ENCODE assay signal across 8 cellular contexts in genomic region chr12:69739287-69740191, GRCh38. TPM values are rescaled to one million over a fixed set of nuclear protein-coding genes. Genes with fewer than 3 reads are reported as not detected.
DNase-seq lines count a peak whose midpoint lies in the region; ATAC-seq and TF ChIP-seq lines count a peak whose summit lies in the region.

No MANE protein-coding gene starts in this region.

- peaks cover 12% of the 10 kb centered on the region for H3K4me1 ChIP-seq in foreskin keratinocyte
- H3K4me1 ChIP-seq in stomach = peaks cover 8 to 26% (median 18%) of the 10 kb centered on the region in 4 donors

- TF ChIP-seq RAD21 in neural cell (conservative IDR thresholded peaks at IDR 0.05) = no peak

- H3K4me3 ChIP-seq in neural cell (ENCODE audit: low read length) = peak overlapping the region; percentile 87
- H3K4me3 ChIP-seq in stomach = peak overlapping the region; percentile 86 to 94 (median 92)

- no peaks in the 10 kb centered on the region for H3K27me3 ChIP-seq in foreskin keratinocyte
- no peaks in the 10 kb centered on the region for H3K27me3 ChIP-seq in neural cell (ENCODE audit: insufficient read depth, low read depth, low read length)
- H3K27me3 ChIP-seq in stomach = no peaks in the 10 kb centered on the region

- no peak for TF ChIP-seq EP300 in neural cell (conservative IDR thresholded peaks at IDR 0.05; ENCODE audit: poor library complexity, severe bottlenecking)
- no peak for TF ChIP-seq EP300 in stomach (IDR thresholded peaks at IDR 0.05)

- H3K27ac ChIP-seq in foreskin keratinocyte = peak overlapping the region; percentile 74
- H3K27ac ChIP-seq in neural cell (ENCODE audit: low read length) = no peak overlapping the region
- peak overlapping the region; percentile 91 to 100 (median 94) for H3K27ac ChIP-seq in stomach

- TF ChIP-seq CTCF in foreskin keratinocyte (conservative IDR thresholded peaks at IDR 0.05) (no peak), neural cell (IDR thresholded peaks at IDR 0.05; ENCODE audit: poor library complexity, severe bottlenecking) (no peak), stomach (IDR thresholded peaks at IDR 0.05) (no peak)

- peaks cover 9% of the 10 kb centered on the region for H3K79me2 ChIP-seq in neural cell (replicated peaks; ENCODE audit: insufficient read depth, low read length)

- peak overlapping the region; percentile 64 for H3K9ac ChIP-seq in neural cell (ENCODE audit: low read length)

- intact Hi-C loops in activated T-helper 2 cell treated with anti-CD3 and anti-CD28 coated beads, Interferon-gamma antibody, Interleukin-2, Interleukin-4, amounts not matched to agents 10 μg/mL and 5 μg/mL and 100 μg/mL, durations not matched to agents 14 hours and 24 hours and 36 hours (cut with micrococcal nuclease) = loop anchor here (2.0 to 10.0 kb wide), 6 partner anchors 155 to 625 kb away; partner anchors contain the start of genes CCT2, CNOT2, FRS2 and KCNMB4
- intact Hi-C loops in stomach (cut with DNase I; ENCODE audit: low total_unique reads) = no loop called here

- peaks cover 4% of the 10 kb centered on the region for H3K36me3 Mint-ChIP-seq in activated T-helper 2 cell treated with anti-CD3 and anti-CD28 coated beads, Interferon-gamma antibody, Interleukin-2, Interleukin-4, amounts not matched to agents 10 μg/mL and 5 μg/mL and 100 μg/mL, durations not matched to agents 14 hours and 24 hours and 36 hours (ENCODE audit: low read depth)

- H3K36me3 ChIP-seq in neural cell (ENCODE audit: insufficient read depth, low read length) (no peaks in the 10 kb centered on the region), stomach (no peaks in the 10 kb centered on the region)

- peaks cover 5% of the 10 kb centered on the region for H3F3A ChIP-seq in neural cell (ENCODE audit: insufficient read depth, low read length, poor library complexity, severe bottlenecking)

- peak overlapping the region; percentile 81 for H3K4me3 Mint-ChIP-seq in activated T-helper 2 cell treated with anti-CD3 and anti-CD28 coated beads, Interferon-gamma antibody, Interleukin-2, Interleukin-4, amounts not matched to agents 10 μg/mL and 5 μg/mL and 100 μg/mL, durations not matched to agents 14 hours and 24 hours and 36 hours (ENCODE audit: low read depth)

- DNase-seq in DMS 273 (lab: John Stamatoyannopoulos, UW; ENCODE audit: unreplicated experiment) = peak; percentile 61
- DNase-seq in HuH-7.5 (ENCODE audit: low spot score) = peak; percentile 58
- DNase-seq in RPMI7951 (ENCODE audit: low read depth) = peak; percentile 35
- peak; percentile 54 for DNase-seq in activated T-helper 2 cell treated with anti-CD3 and anti-CD28 coated beads, Interferon-gamma antibody, Interleukin-2, Interleukin-4, amounts not matched to agents 10 μg/mL and 5 μg/mL and 100 μg/mL, durations not matched to agents 14 hours and 24 hours and 36 hours (ENCODE audit: low spot score)
- DNase-seq in foreskin keratinocyte = peak; percentile 32 to 55
- peak; percentile 73 for DNase-seq in stomach

- H3K4me2 ChIP-seq in neural cell (ENCODE audit: low read length) = peak overlapping the region; percentile 83

- H3K9me2 ChIP-seq in neural cell (ENCODE audit: insufficient read depth, low read length) = no peaks in the 10 kb centered on the region

- H3K27ac Mint-ChIP-seq in activated T-helper 2 cell treated with anti-CD3 and anti-CD28 coated beads, Interferon-gamma antibody, Interleukin-2, Interleukin-4, amounts not matched to agents 10 μg/mL and 5 μg/mL and 100 μg/mL, durations not matched to agents 14 hours and 24 hours and 36 hours = peak overlapping the region; percentile 34

- no peak overlapping the region for H2AFZ ChIP-seq in neural cell (ENCODE audit: low read depth, low read length)

- H3K27me3 Mint-ChIP-seq in activated T-helper 2 cell treated with anti-CD3 and anti-CD28 coated beads, Interferon-gamma antibody, Interleukin-2, Interleukin-4, amounts not matched to agents 10 μg/mL and 5 μg/mL and 100 μg/mL, durations not matched to agents 14 hours and 24 hours and 36 hours (ENCODE audit: low read depth) = peaks cover 24% of the 10 kb centered on the region

- peak in 2 of 4 donors; percentile 18 to 44 for TF ChIP-seq POLR2A in stomach (IDR thresholded peaks at IDR 0.05)

- H3K4me1 Mint-ChIP-seq in activated T-helper 2 cell treated with anti-CD3 and anti-CD28 coated beads, Interferon-gamma antibody, Interleukin-2, Interleukin-4, amounts not matched to agents 10 μg/mL and 5 μg/mL and 100 μg/mL, durations not matched to agents 14 hours and 24 hours and 36 hours (ENCODE audit: low read depth) = peaks cover 13% of the 10 kb centered on the region

- H3K9me3 ChIP-seq in neural cell (ENCODE audit: low read length) = no peaks in the 10 kb centered on the region
- no peaks in the 10 kb centered on the region for H3K9me3 ChIP-seq in stomach

- no peaks in the 10 kb centered on the region for H4K20me1 ChIP-seq in neural cell (ENCODE audit: insufficient read depth)

- H3K9me3 Mint-ChIP-seq in activated T-helper 2 cell treated with anti-CD3 and anti-CD28 coated beads, Interferon-gamma antibody, Interleukin-2, Interleukin-4, amounts not matched to agents 10 μg/mL and 5 μg/mL and 100 μg/mL, durations not matched to agents 14 hours and 24 hours and 36 hours = no peaks in the 10 kb centered on the region

- WGBS in stomach, 5 donors = 0 to 3% (median 1%) methylated on average over 38 to 66 of the region's 66 CpGs

- ATAC-seq in GM21529 (IDR thresholded peaks at IDR 0.05; ENCODE audit: unreplicated experiment) (peak; percentile 41), foreskin keratinocyte (peak; percentile 60)

TF ChIP-seq in neural cell, 6 proteins besides CTCF, POLR2A, EP300 and RAD21:
- peak; percentile 45 for TF ChIP-seq TAF1 (IDR thresholded peaks at IDR 0.05; ENCODE audit: low read depth)
- no peak for TF ChIP-seq POLR2AphosphoS5 (IDR thresholded peaks at IDR 0.05)

RNA-seq across cellular contexts. Expression of gene RAB3IP, which starts 0.9 kb away (rescaled TPM):
- 11.4 and 13.1 TPM in 2 replicates for total RNA-seq in RPMI7951 (2014; rRNA removed; shearing (Covaris generic))
- 29.8 and 37.7 TPM in 2 replicates for total RNA-seq in activated T-helper 2 cell treated with anti-CD3 and anti-CD28 coated beads, Interferon-gamma antibody, Interleukin-2, Interleukin-4, amounts not matched to agents 10 μg/mL and 5 μg/mL and 100 μg/mL, durations not matched to agents 14 hours and 24 hours and 36 hours
- total RNA-seq in foreskin keratinocyte (14.4 and 15.4 TPM in 2 replicates), stomach (10 to 100 TPM; 13.9 to 33.0 (median 27.8) TPM)
- polyA plus RNA-seq in foreskin keratinocyte (11.3 and 15.9 TPM in 2 replicates), neural cell (23.4 and 24.6 TPM in 2 replicates), stomach (10 to 100 TPM; 14.4 to 26.5 (median 17.7) TPM)
- 52.8 and 62.7 TPM in 2 replicates for polyA minus RNA-seq in neural cell

RNA-seq across cellular contexts. Expression of gene BEST3, which starts 40.4 kb away (rescaled TPM):
- not detected in 2 replicates for total RNA-seq in RPMI7951 (2014; rRNA removed; shearing (Covaris generic))
- not detected in 2 replicates for total RNA-seq in activated T-helper 2 cell treated with anti-CD3 and anti-CD28 coated beads, Interferon-gamma antibody, Interleukin-2, Interleukin-4, amounts not matched to agents 10 μg/mL and 5 μg/mL and 100 μg/mL, durations not matched to agents 14 hours and 24 hours and 36 hours
- total RNA-seq in foreskin keratinocyte = 0.03 and 0.04 TPM in 2 replicates
- polyA plus RNA-seq in foreskin keratinocyte = 0.03 and 0.06 TPM in 2 replicates
- polyA plus RNA-seq in neural cell = 0.88 TPM in 1 of 2 replicates, not detected in the other
- polyA minus RNA-seq in neural cell = 0.23 TPM in 1 of 2 replicates, not detected in the other
- total RNA-seq in stomach = under 1 TPM in 1 of 5 donors, not detected in 4; 0.37 TPM
- polyA plus RNA-seq in stomach = not detected
